Comparison of ENCODE assay signal across 12 cellular contexts in genomic region chr10:30897547-30897946, GRCh38.
"Had no signal": no experiment of that assay in that cellular context is flagged by ENCODE, and none has a peak within 500 bp of the region (broad histone marks: within the 10 kb centered on the region; RNA-seq: fewer than 3 reads in every experiment).

No MANE protein-coding gene starts in this region.

- H3K27ac ChIP-seq: adrenal gland, epithelial cell of prostate, right atrium auricular region, skin epidermis, thyroid gland had no signal

- H3K4me3 Mint-ChIP-seq: memory B cell; natural killer cell treated with Interleukin-12 subunit alpha and Interleukin-12 subunit beta and Interleukin-15 and Interleukin-18, amount 100 ng/mL, for 72 hours had no signal

- H3K27me3 ChIP-seq: adrenal gland, right atrium auricular region, thyroid gland had no signal

- H3K9me3 Mint-ChIP-seq: memory B cell; natural killer cell treated with Interleukin-12 subunit alpha and Interleukin-12 subunit beta and Interleukin-15 and Interleukin-18, amount 100 ng/mL, for 72 hours had no signal

- DNase-seq: adrenal gland, foreskin melanocyte, left ventricle myocardium superior, nucleus accumbens, thyroid gland had no signal

- H3K4me1 Mint-ChIP-seq: memory B cell had no signal

- H3K36me3 Mint-ChIP-seq: natural killer cell treated with Interleukin-12 subunit alpha and Interleukin-12 subunit beta and Interleukin-15 and Interleukin-18, amount 100 ng/mL, for 72 hours had no signal

- ATAC-seq: activated CD4-positive, CD25-positive, alpha-beta regulatory T cell treated with anti-CD3 and anti-CD28 coated beads, Interleukin-2, amount 50 U/mL, for 24 hours; left ventricle myocardium superior had no signal

- H3K27ac Mint-ChIP-seq: memory B cell, progenitor cell of endocrine pancreas had no signal

- H3K9me3 ChIP-seq: adrenal gland, right atrium auricular region, thyroid gland had no signal

- H3K36me3 ChIP-seq: adrenal gland had no signal

- H3K4me1 ChIP-seq: adrenal gland, right atrium auricular region, thyroid gland had no signal

- H3K27me3 Mint-ChIP-seq: memory B cell; natural killer cell treated with Interleukin-12 subunit alpha and Interleukin-12 subunit beta and Interleukin-15 and Interleukin-18, amount 100 ng/mL, for 72 hours; progenitor cell of endocrine pancreas had no signal

- H3K4me3 ChIP-seq: adrenal gland, right atrium auricular region, skin epidermis, thyroid gland had no signal
